ENCODE assay signal across 8 cellular contexts in genomic region chr7:67025459-67025858, GRCh38. TPM values are rescaled to one million over a fixed set of nuclear protein-coding genes. Genes with fewer than 3 reads are reported as not detected.
DNase-seq lines count a peak whose midpoint lies in the region; ATAC-seq and TF ChIP-seq lines count a peak whose summit lies in the region.
"Not testable (repeated sequence)": the region's sequence is repeated elsewhere in the genome, so short reads cannot be mapped to it uniquely, and the experiment has no call there.

No MANE protein-coding gene starts in this region.

- H3K4me3 ChIP-seq in AG04450 (ENCODE audit: low read depth, low read length); astrocyte of the spinal cord (ENCODE audit: low read depth, low read length); epithelial cell of esophagus (ENCODE audit: low read length): not testable (repeated sequence)

- H3K4me1 ChIP-seq in foreskin keratinocyte: not testable (repeated sequence)

- peak overlapping the region; percentile 93 for H3K27ac Mint-ChIP-seq in HFFc6

- H3K27me3 ChIP-seq in AG04450 (ENCODE audit: control insufficient read depth, insufficient read depth, low read length); foreskin keratinocyte: not testable (repeated sequence)

- not testable (repeated sequence) for H3K9me3 ChIP-seq in AG04450 (ENCODE audit: control insufficient read depth, insufficient read depth, low read length)

- H3K4me1 Mint-ChIP-seq in HFFc6 (ENCODE audit: low read depth): peaks cover 36% of the 10 kb centered on the region

- POLR2A ChIA-PET in AG04450 (lab: Yijun Ruan, JAX): not testable (repeated sequence)

- TF ChIP-seq CTCF in AG04450 (IDR thresholded peaks at IDR 0.05; ENCODE audit: low read depth, low read length); HFFc6 (IDR thresholded peaks at IDR 0.05); astrocyte of the spinal cord (IDR thresholded peaks at IDR 0.05; ENCODE audit: low read depth, low read length); epithelial cell of esophagus (IDR thresholded peaks at IDR 0.05; ENCODE audit: insufficient read depth, low read depth, low read length, missing control alignments); foreskin keratinocyte (conservative IDR thresholded peaks at IDR 0.05): not testable (repeated sequence)

- peak; percentile 100 for ATAC-seq in foreskin keratinocyte

- H3K4me3 Mint-ChIP-seq in HFFc6: peak overlapping the region; percentile 57

- H3K9me3 Mint-ChIP-seq in HFFc6: not testable (repeated sequence)

- in situ Hi-C loops in astrocyte of the spinal cord (cut with HindIII; ENCODE audit: low sequenced_read_pairs): not testable (repeated sequence)

- H3K36me3 Mint-ChIP-seq in HFFc6 (ENCODE audit: low read depth): peaks cover 36% of the 10 kb centered on the region

- CTCF ChIA-PET in AG04450 (lab: Charles Lee): interaction anchor here (0.7 to 1.0 kb wide), 2 partner anchors 15 to 707 kb away, joined by 3 read pairs; no protein-coding TSS in a partner anchor

- H3K27me3 Mint-ChIP-seq in HFFc6 (ENCODE audit: insufficient read depth): not testable (repeated sequence)

- H3K27ac ChIP-seq in AG04450 (ENCODE audit: low read depth, low read length): peak overlapping the region; percentile 57
- not testable (repeated sequence) for H3K27ac ChIP-seq in foreskin keratinocyte

- DNase-seq in AG04450 (ENCODE audit: low read depth, low spot score): not testable (repeated sequence)
- DNase-seq in HFFc6: peak; percentile 78
- DNase-seq in RPMI7951 (ENCODE audit: low read depth): peak; percentile 54
- peak; percentile 47 for DNase-seq in astrocyte of the spinal cord (ENCODE audit: low read depth, low spot score)
- peak; percentile 71 for DNase-seq in epithelial cell of esophagus (ENCODE audit: low read depth)
- peak in 1 of 2 donors; percentile 44 for DNase-seq in foreskin keratinocyte
- DNase-seq in myocyte (ENCODE audit: low read depth): peak; percentile 64
- DNase-seq in stromal cell of bone marrow (ENCODE audit: low read depth): peak; percentile 16

RNA-seq across cellular contexts. Expression of gene TYW1, which starts 28.8 kb away (rescaled TPM):
- polyA plus RNA-seq in AG04450 (2011; rRNA removed) (16.0 and 19.5 TPM in 2 replicates), foreskin keratinocyte (6.1 and 6.7 TPM in 2 replicates)
- 22.0 and 22.4 TPM in 2 replicates for polyA minus RNA-seq in AG04450 (2011; rRNA and poly(A)+ RNA removed)
- 10 to 100 TPM; 12.7 to 18.1 (median 15.3) TPM for total RNA-seq in HFFc6 (2021; fragmentation: NEBNext Ultra II Directional; extraction: Animal tissue kit (Norgen Biotek cat#: 25700))
- 10.9 and 11.9 TPM in 2 replicates for total RNA-seq in RPMI7951 (2014; rRNA removed; shearing (Covaris generic))
- total RNA-seq in foreskin keratinocyte (13.4 and 13.8 TPM in 2 replicates), myocyte (25.2 and 42.2 TPM in 2 replicates)
- polyA plus RNA-seq in myocyte (2012): 16.8 TPM

RNA-seq across cellular contexts. Expression of gene SBDS, which starts 30.1 kb away (rescaled TPM):
- polyA plus RNA-seq in AG04450 (2011; rRNA removed): 82.7 and 119 TPM in 2 replicates
- polyA minus RNA-seq in AG04450 (2011; rRNA and poly(A)+ RNA removed): 14.0 and 28.1 TPM in 2 replicates
- 100 to 1,000 TPM; 164 to 212 (median 168) TPM for total RNA-seq in HFFc6 (2021; fragmentation: NEBNext Ultra II Directional; extraction: Animal tissue kit (Norgen Biotek cat#: 25700))
- 112 and 124 TPM in 2 replicates for total RNA-seq in RPMI7951 (2014; rRNA removed; shearing (Covaris generic))
- 89.1 and 104 TPM in 2 replicates for total RNA-seq in foreskin keratinocyte
- polyA plus RNA-seq in foreskin keratinocyte: 91.2 and 111 TPM in 2 replicates
- total RNA-seq in myocyte: 456 and 500 TPM in 2 replicates
- 233 TPM for polyA plus RNA-seq in myocyte (2012)
